21 cellular contexts compared by ENCODE assay signal in the genomic region with DNA sequence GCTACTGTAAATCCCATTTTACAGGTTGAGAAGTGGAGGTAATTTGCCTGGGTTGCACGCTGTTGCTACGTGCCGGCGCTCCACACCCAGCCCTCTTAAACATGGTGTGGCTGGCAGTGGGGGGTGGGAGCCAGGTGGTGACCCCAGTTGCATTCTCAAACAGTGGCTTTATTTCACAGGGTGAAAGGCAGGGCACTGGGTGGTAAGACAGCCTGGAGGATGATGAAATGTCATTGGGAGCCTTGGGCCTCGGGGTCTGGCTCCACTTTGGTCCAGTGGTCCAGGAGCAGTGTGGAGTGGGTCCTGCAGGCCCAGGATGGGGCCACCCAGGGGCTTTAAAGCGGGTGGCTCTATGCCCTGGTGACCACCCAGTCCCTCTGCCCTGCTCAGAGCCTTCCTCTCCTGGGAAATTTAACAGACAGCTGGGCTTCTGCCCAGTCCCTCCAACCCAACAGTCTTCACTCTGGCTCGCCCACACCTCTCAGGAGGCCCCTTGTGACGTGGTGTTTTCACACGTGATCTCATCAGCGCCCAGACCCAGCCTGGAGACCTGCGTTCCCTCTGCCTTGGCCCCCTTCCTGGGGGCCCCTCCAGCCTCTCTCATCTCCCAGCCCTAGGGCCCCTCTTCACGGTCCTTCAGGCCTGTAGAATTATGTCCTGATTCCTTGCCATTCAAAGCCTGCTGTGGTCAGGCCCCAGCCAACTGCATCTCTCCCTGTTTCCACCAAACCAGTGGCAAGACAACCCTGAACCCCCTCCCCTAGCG.
"Had no signal": no experiment of that assay in that cellular context is flagged by ENCODE, and none has a peak within 500 bp of the region (broad histone marks: within the 10 kb centered on the region; RNA-seq: fewer than 3 reads in every experiment).

No MANE protein-coding gene starts in this region.

- H3K27ac ChIP-seq: SJSA1 had no signal

- H3K27ac Mint-ChIP-seq: activated CD8-positive, alpha-beta T cell treated with anti-CD3 and anti-CD28 coated beads, Interleukin-2, amount 10 ng/mL, durations not matched to agents 7 days and 5 days; activated naive CD4-positive, alpha-beta T cell treated with anti-CD3 and anti-CD28 coated beads, Interleukin-2, amount 10 ng/mL, durations not matched to agents 7 days and 5 days; activated naive CD8-positive, alpha-beta T cell treated with anti-CD3 and anti-CD28 coated beads for 36 hours; activated T-cell treated with anti-CD3 and anti-CD28 coated beads, Interleukin-2, amount 50 U/mL, for 24 hours; T-helper 1 cell treated with Interleukin-12 subunit alpha and Interleukin-12 subunit beta and Interleukin-4 antibody, amounts not matched to agents 30 μg/mL and 1 μg/mL, for 36 hours had no signal

- H3K36me3 Mint-ChIP-seq: activated naive CD4-positive, alpha-beta T cell treated with anti-CD3 and anti-CD28 coated beads, Interleukin-2, amount 10 ng/mL, durations not matched to agents 7 days and 5 days; activated naive CD8-positive, alpha-beta T cell treated with anti-CD3 and anti-CD28 coated beads for 36 hours had no signal

- H3K36me3 ChIP-seq: SJSA1 had no signal

- H3K4me3 ChIP-seq: SJSA1 had no signal

- DNase-seq: activated CD4-positive, alpha-beta T cell treated with anti-CD3 and anti-CD28 coated beads for 48 hours; activated CD4-positive, alpha-beta T cell treated with anti-CD3 and anti-CD28 coated beads, Interleukin-2, amount 50 U/mL, for 4 hours; activated CD8-positive, alpha-beta T cell treated with anti-CD3 and anti-CD28 coated beads, Interleukin-2, amount 10 ng/mL, durations not matched to agents 7 days and 5 days; activated gamma-delta T cell treated with Interleukin-2 at 50 U/mL for 16 hours; activated naive CD4-positive, alpha-beta T cell treated with anti-CD3 and anti-CD28 coated beads, Interleukin-2, amount 10 ng/mL, durations not matched to agents 7 days and 5 days; activated naive CD8-positive, alpha-beta T cell treated with anti-CD3 and anti-CD28 coated beads for 36 hours; activated T-cell treated with anti-CD3 and anti-CD28 coated beads, Interleukin-2, amount 50 U/mL, for 24 hours; caudate nucleus; IMR-90; KBM-7; NCI-H1092; NCI-H1930; NCI-H345; NCI-H510A; NCI-H526 treated with DMSO at 0.1 percent for 48 hours; NCI-H82; Right ventricle myocardium superior; RPMI8226; SW 1271 had no signal

- H3K9me3 Mint-ChIP-seq: activated naive CD4-positive, alpha-beta T cell treated with anti-CD3 and anti-CD28 coated beads, Interleukin-2, amount 10 ng/mL, durations not matched to agents 7 days and 5 days; activated naive CD8-positive, alpha-beta T cell treated with anti-CD3 and anti-CD28 coated beads for 36 hours; activated T-cell treated with anti-CD3 and anti-CD28 coated beads, Interleukin-2, amount 50 U/mL, for 24 hours; T-helper 1 cell treated with Interleukin-12 subunit alpha and Interleukin-12 subunit beta and Interleukin-4 antibody, amounts not matched to agents 30 μg/mL and 1 μg/mL, for 36 hours had no signal

- H3K4me3 Mint-ChIP-seq: activated CD8-positive, alpha-beta T cell treated with anti-CD3 and anti-CD28 coated beads, Interleukin-2, amount 10 ng/mL, durations not matched to agents 7 days and 5 days; activated naive CD4-positive, alpha-beta T cell treated with anti-CD3 and anti-CD28 coated beads, Interleukin-2, amount 10 ng/mL, durations not matched to agents 7 days and 5 days; activated naive CD8-positive, alpha-beta T cell treated with anti-CD3 and anti-CD28 coated beads for 36 hours; activated T-cell treated with anti-CD3 and anti-CD28 coated beads, Interleukin-2, amount 50 U/mL, for 24 hours; T-helper 1 cell treated with Interleukin-12 subunit alpha and Interleukin-12 subunit beta and Interleukin-4 antibody, amounts not matched to agents 30 μg/mL and 1 μg/mL, for 36 hours had no signal
